Comparison of ENCODE assay signal across 1 cellular context in the genomic region with DNA sequence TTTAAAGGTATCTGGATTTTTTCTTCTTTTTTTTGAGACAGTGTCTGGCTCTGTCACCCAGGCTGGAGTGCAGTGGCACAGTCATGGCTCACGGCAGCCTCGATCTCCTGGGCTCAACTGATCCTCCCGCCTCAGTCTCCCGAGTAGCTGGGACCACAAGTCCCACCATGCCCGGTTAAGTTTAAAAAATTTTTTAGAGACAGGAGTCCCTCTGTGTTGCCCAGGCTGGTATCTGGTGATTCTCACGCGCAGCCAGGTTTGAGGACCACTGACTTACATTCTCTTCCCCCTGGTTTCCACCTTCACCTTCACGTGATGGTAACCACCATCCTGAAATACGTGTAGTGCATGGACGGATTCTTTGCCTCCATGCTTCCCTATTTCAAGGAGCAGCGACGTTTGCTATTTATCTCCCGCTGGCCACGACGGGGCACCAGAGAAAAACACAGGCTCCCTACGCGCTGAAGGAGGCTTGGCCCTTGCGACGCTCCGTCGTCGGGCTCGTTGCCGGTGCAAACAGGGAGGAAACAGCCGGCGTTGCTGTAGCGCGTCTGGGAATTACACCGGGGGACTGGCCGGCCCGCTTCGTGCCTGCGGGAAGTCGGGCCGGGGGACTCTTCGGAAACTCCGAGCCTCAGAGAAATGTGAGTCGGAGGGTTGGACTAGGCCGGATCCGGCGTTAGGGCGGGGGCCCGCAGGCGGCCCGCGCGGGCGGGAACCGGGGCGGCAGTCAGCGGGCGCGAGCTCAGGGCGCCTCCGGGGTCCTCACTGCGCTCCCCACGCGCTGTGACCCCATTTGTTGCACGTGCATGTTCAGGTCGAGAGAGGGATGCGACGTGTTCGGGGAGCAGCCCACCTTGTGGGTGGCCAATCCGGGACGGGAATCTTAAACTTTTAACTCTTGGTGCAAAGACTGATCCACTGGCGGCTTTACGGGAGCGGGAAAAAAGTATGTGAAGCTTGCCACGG.
TF ChIP-seq lines count a peak whose summit lies in the region.

A gene with protein sequence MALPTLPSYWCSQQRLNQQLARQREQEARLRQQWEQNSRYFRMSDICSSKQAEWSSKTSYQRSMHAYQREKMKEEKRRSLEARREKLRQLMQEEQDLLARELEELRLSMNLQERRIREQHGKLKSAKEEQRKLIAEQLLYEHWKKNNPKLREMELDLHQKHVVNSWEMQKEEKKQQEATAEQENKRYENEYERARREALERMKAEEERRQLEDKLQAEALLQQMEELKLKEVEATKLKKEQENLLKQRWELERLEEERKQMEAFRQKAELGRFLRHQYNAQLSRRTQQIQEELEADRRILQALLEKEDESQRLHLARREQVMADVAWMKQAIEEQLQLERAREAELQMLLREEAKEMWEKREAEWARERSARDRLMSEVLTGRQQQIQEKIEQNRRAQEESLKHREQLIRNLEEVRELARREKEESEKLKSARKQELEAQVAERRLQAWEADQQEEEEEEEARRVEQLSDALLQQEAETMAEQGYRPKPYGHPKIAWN (plus strand): TSS at position 492 of the 969 bp plus-strand sequence. CDS start 2,753 bp downstream, outside the sequence.

TF ChIP-seq in HepG2, 621 proteins besides CTCF, POLR2A, EP300 and RAD21 (continued from another document and continues in another):
- TF ChIP-seq, protein P1, sequence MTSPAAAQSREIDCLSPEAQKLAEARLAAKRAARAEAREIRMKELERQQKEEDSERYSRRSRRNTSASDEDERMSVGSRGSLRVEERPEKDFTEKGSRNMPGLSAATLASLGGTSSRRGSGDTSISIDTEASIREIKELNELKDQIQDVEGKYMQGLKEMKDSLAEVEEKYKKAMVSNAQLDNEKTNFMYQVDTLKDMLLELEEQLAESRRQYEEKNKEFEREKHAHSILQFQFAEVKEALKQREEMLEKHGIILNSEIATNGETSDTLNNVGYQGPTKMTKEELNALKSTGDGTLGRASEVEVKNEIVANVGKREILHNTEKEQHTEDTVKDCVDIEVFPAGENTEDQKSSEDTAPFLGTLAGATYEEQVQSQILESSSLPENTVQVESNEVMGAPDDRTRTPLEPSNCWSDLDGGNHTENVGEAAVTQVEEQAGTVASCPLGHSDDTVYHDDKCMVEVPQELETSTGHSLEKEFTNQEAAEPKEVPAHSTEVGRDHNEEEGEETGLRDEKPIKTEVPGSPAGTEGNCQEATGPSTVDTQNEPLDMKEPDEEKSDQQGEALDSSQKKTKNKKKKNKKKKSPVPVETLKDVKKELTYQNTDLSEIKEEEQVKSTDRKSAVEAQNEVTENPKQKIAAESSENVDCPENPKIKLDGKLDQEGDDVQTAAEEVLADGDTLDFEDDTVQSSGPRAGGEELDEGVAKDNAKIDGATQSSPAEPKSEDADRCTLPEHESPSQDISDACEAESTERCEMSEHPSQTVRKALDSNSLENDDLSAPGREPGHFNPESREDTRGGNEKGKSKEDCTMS (CRISPR knock-in tag; conservative IDR thresholded peaks at IDR 0.05), result no peak
- TF ChIP-seq, protein P2, sequence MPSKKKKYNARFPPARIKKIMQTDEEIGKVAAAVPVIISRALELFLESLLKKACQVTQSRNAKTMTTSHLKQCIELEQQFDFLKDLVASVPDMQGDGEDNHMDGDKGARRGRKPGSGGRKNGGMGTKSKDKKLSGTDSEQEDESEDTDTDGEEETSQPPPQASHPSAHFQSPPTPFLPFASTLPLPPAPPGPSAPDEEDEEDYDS (CRISPR knock-in tag; IDR thresholded peaks at IDR 0.05), result no peak; the same call in 1 of the 2 replicates
- TF ChIP-seq HIVEP1 (CRISPR knock-in tag; IDR thresholded peaks at IDR 0.05) (0 out of 2 replicates have a peak, but pooled peaks have one; percentile 28), PAF1 (CRISPR knock-in tag; IDR thresholded peaks at IDR 0.05) (no peak), ZSCAN29 (CRISPR knock-in tag; conservative IDR thresholded peaks at IDR 0.05) (peak; percentile 90), TBL1XR1 (IDR thresholded peaks at IDR 0.05; ENCODE audit: borderline replicate concordance, low read length, partially characterized antibody) (peak; percentile 33), THYN1 (CRISPR knock-in tag; IDR thresholded peaks at IDR 0.05; ENCODE audit: borderline replicate concordance, low read depth) (no peak), ZNF550 (CRISPR knock-in tag; IDR thresholded peaks at IDR 0.05; ENCODE audit: borderline replicate concordance) (no peak), ZNF20 (CRISPR knock-in tag; IDR thresholded peaks at IDR 0.05) (no peak), ZNF432 (CRISPR knock-in tag; IDR thresholded peaks at IDR 0.05; ENCODE audit: borderline replicate concordance) (no peak), IKZF4 (CRISPR knock-in tag; IDR thresholded peaks at IDR 0.05; ENCODE audit: borderline replicate concordance, low read depth, not compliant biosample characterization) (peak; percentile 28), FOXO1 (CRISPR knock-in tag; IDR thresholded peaks at IDR 0.05) (peak; percentile 88), SIX1 (CRISPR knock-in tag; IDR thresholded peaks at IDR 0.05; ENCODE audit: borderline replicate concordance) (no peak; the same call in 1 of the 2 replicates), ZNF530 (CRISPR knock-in tag; IDR thresholded peaks at IDR 0.05; ENCODE audit: low read depth) (no peak), ADNP (CRISPR knock-in tag; IDR thresholded peaks at IDR 0.05) (no peak), ZNF34 (CRISPR knock-in tag; IDR thresholded peaks at IDR 0.05; ENCODE audit: borderline replicate concordance) (0 out of 2 replicates have a peak, but pooled peaks have one; percentile 51), MTA1 (CRISPR knock-in tag; IDR thresholded peaks at IDR 0.05; ENCODE audit: borderline replicate concordance) (peak; percentile 71; the same call in 1 of the 2 replicates), ZNF766 (CRISPR knock-in tag; IDR thresholded peaks at IDR 0.05; ENCODE audit: borderline replicate concordance) (no peak)
- TF ChIP-seq, protein P3, sequence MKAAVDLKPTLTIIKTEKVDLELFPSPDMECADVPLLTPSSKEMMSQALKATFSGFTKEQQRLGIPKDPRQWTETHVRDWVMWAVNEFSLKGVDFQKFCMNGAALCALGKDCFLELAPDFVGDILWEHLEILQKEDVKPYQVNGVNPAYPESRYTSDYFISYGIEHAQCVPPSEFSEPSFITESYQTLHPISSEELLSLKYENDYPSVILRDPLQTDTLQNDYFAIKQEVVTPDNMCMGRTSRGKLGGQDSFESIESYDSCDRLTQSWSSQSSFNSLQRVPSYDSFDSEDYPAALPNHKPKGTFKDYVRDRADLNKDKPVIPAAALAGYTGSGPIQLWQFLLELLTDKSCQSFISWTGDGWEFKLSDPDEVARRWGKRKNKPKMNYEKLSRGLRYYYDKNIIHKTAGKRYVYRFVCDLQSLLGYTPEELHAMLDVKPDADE (CRISPR knock-in tag; IDR thresholded peaks at IDR 0.05), result no peak
- TF ChIP-seq, protein P4, sequence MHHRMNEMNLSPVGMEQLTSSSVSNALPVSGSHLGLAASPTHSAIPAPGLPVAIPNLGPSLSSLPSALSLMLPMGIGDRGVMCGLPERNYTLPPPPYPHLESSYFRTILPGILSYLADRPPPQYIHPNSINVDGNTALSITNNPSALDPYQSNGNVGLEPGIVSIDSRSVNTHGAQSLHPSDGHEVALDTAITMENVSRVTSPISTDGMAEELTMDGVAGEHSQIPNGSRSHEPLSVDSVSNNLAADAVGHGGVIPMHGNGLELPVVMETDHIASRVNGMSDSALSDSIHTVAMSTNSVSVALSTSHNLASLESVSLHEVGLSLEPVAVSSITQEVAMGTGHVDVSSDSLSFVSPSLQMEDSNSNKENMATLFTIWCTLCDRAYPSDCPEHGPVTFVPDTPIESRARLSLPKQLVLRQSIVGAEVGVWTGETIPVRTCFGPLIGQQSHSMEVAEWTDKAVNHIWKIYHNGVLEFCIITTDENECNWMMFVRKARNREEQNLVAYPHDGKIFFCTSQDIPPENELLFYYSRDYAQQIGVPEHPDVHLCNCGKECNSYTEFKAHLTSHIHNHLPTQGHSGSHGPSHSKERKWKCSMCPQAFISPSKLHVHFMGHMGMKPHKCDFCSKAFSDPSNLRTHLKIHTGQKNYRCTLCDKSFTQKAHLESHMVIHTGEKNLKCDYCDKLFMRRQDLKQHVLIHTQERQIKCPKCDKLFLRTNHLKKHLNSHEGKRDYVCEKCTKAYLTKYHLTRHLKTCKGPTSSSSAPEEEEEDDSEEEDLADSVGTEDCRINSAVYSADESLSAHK (CRISPR knock-in tag; IDR thresholded peaks at IDR 0.05; ENCODE audit: borderline replicate concordance), result no peak
- TF ChIP-seq, protein P5, sequence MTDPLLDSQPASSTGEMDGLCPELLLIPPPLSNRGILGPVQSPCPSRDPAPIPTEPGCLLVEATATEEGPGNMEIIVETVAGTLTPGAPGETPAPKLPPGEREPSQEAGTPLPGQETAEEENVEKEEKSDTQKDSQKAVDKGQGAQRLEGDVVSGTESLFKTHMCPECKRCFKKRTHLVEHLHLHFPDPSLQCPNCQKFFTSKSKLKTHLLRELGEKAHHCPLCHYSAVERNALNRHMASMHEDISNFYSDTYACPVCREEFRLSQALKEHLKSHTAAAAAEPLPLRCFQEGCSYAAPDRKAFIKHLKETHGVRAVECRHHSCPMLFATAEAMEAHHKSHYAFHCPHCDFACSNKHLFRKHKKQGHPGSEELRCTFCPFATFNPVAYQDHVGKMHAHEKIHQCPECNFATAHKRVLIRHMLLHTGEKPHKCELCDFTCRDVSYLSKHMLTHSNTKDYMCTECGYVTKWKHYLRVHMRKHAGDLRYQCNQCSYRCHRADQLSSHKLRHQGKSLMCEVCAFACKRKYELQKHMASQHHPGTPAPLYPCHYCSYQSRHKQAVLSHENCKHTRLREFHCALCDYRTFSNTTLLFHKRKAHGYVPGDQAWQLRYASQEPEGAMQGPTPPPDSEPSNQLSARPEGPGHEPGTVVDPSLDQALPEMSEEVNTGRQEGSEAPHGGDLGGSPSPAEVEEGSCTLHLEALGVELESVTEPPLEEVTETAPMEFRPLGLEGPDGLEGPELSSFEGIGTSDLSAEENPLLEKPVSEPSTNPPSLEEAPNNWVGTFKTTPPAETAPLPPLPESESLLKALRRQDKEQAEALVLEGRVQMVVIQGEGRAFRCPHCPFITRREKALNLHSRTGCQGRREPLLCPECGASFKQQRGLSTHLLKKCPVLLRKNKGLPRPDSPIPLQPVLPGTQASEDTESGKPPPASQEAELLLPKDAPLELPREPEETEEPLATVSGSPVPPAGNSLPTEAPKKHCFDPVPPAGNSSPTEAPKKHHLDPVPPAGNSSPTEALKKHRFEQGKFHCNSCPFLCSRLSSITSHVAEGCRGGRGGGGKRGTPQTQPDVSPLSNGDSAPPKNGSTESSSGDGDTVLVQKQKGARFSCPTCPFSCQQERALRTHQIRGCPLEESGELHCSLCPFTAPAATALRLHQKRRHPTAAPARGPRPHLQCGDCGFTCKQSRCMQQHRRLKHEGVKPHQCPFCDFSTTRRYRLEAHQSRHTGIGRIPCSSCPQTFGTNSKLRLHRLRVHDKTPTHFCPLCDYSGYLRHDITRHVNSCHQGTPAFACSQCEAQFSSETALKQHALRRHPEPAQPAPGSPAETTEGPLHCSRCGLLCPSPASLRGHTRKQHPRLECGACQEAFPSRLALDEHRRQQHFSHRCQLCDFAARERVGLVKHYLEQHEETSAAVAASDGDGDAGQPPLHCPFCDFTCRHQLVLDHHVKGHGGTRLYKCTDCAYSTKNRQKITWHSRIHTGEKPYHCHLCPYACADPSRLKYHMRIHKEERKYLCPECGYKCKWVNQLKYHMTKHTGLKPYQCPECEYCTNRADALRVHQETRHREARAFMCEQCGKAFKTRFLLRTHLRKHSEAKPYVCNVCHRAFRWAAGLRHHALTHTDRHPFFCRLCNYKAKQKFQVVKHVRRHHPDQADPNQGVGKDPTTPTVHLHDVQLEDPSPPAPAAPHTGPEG (CRISPR knock-in tag; IDR thresholded peaks at IDR 0.05), result peak; percentile 85; the same call in 1 of the 2 replicates
- TF ChIP-seq, protein P6, sequence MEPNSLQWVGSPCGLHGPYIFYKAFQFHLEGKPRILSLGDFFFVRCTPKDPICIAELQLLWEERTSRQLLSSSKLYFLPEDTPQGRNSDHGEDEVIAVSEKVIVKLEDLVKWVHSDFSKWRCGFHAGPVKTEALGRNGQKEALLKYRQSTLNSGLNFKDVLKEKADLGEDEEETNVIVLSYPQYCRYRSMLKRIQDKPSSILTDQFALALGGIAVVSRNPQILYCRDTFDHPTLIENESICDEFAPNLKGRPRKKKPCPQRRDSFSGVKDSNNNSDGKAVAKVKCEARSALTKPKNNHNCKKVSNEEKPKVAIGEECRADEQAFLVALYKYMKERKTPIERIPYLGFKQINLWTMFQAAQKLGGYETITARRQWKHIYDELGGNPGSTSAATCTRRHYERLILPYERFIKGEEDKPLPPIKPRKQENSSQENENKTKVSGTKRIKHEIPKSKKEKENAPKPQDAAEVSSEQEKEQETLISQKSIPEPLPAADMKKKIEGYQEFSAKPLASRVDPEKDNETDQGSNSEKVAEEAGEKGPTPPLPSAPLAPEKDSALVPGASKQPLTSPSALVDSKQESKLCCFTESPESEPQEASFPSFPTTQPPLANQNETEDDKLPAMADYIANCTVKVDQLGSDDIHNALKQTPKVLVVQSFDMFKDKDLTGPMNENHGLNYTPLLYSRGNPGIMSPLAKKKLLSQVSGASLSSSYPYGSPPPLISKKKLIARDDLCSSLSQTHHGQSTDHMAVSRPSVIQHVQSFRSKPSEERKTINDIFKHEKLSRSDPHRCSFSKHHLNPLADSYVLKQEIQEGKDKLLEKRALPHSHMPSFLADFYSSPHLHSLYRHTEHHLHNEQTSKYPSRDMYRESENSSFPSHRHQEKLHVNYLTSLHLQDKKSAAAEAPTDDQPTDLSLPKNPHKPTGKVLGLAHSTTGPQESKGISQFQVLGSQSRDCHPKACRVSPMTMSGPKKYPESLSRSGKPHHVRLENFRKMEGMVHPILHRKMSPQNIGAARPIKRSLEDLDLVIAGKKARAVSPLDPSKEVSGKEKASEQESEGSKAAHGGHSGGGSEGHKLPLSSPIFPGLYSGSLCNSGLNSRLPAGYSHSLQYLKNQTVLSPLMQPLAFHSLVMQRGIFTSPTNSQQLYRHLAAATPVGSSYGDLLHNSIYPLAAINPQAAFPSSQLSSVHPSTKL (CRISPR knock-in tag; IDR thresholded peaks at IDR 0.05), result peak; percentile 63
- TF ChIP-seq, protein P7, sequence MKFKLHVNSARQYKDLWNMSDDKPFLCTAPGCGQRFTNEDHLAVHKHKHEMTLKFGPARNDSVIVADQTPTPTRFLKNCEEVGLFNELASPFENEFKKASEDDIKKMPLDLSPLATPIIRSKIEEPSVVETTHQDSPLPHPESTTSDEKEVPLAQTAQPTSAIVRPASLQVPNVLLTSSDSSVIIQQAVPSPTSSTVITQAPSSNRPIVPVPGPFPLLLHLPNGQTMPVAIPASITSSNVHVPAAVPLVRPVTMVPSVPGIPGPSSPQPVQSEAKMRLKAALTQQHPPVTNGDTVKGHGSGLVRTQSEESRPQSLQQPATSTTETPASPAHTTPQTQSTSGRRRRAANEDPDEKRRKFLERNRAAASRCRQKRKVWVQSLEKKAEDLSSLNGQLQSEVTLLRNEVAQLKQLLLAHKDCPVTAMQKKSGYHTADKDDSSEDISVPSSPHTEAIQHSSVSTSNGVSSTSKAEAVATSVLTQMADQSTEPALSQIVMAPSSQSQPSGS (CRISPR knock-in tag; IDR thresholded peaks at IDR 0.05), result peak; percentile 27; the same call in 1 of the 2 replicates
